ENCODE assay signal across 1 cellular context in genomic region chr11:96264364-96264763, GRCh38.
TF ChIP-seq lines count a peak whose summit lies in the region.

No MANE protein-coding gene starts in this region.

TF ChIP-seq in SK-N-SH, 30 proteins besides CTCF, POLR2A, EP300 and RAD21 (continued from another document):
- peak; percentile 77 for TF ChIP-seq PBX3 (IDR thresholded peaks at IDR 0.05)
